Comparison of ENCODE assay signal across 15 cellular contexts in the genomic region with DNA sequence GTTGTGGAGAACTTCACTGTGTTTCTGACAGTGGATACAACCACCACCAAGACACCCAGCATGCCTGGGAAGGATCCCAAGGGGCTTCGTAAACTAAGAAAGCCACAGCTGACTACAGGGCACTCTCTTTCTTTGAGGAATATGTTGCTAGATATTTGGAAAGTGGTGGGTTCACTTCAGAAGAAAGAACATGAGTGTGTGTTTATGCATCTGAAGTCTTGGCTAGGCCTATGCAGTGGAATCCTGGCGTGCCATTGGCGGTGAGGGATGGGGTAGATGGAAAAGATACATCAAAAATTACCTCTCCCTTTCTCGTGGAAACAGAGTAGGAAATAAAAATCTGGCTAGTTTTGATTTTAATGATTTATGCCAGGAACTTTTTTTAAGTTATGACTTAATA.
DNase-seq lines count a peak whose midpoint lies in the region; ATAC-seq and TF ChIP-seq lines count a peak whose summit lies in the region.
"Had no signal": no experiment of that assay in that cellular context is flagged by ENCODE, and none has a peak within 500 bp of the region (broad histone marks: within the 10 kb centered on the region; RNA-seq: fewer than 3 reads in every experiment).

No MANE protein-coding gene starts in this region.

- 23 to 37% (median 29%) methylated on average over 4 of the region's 4 CpGs for WGBS in heart left ventricle, 4 donors
- WGBS in aorta, 2 donors, result 83 to 84% methylated on average over 4 of the region's 4 CpGs

- no peak overlapping the region for H3K27ac Mint-ChIP-seq in T-helper 17 cell
- no peak overlapping the region for H3K27ac Mint-ChIP-seq in activated T-helper 2 cell treated with anti-CD3 and anti-CD28 coated beads, Interferon-gamma antibody, Interleukin-2, Interleukin-4, amounts not matched to agents 10 μg/mL and 5 μg/mL and 100 μg/mL, durations not matched to agents 14 hours and 24 hours and 36 hours
- H3K27ac Mint-ChIP-seq: activated CD4-positive, alpha-beta T cell treated with anti-CD3 and anti-CD28 coated beads, Interleukin-2, amount 10 ng/mL, durations not matched to agents 24 days and 14 days had no signal

- no peak overlapping the region for H3K27ac ChIP-seq in brain microvascular endothelial cell
- H3K27ac ChIP-seq in heart left ventricle, result peak overlapping the region; percentile 73 to 91 (median 84)
- H3K27ac ChIP-seq in aorta (ENCODE audit: low read depth in 1 of 2, low read length in 2 of 2), result no peak overlapping the region

- in situ Hi-C loops in brain microvascular endothelial cell (cut with HindIII; ENCODE audit: low pct_ligation_motif_present, low sequenced_read_pairs), result no loop called here

- H3K27me3 Mint-ChIP-seq in T-helper 17 cell, result peaks cover 55% of the 10 kb centered on the region
- peaks cover 11% of the 10 kb centered on the region for H3K27me3 Mint-ChIP-seq in activated T-helper 2 cell treated with anti-CD3 and anti-CD28 coated beads, Interferon-gamma antibody, Interleukin-2, Interleukin-4, amounts not matched to agents 10 μg/mL and 5 μg/mL and 100 μg/mL, durations not matched to agents 14 hours and 24 hours and 36 hours (ENCODE audit: low read depth)

- no peaks in the 10 kb centered on the region for H3K27me3 ChIP-seq in brain microvascular endothelial cell (replicated peaks)
- no peaks in the 10 kb centered on the region for H3K27me3 ChIP-seq in heart left ventricle
- no peaks in the 10 kb centered on the region for H3K27me3 ChIP-seq in aorta (ENCODE audit: control insufficient read depth in 1 of 2, insufficient read depth in 2 of 2, low read length in 1 of 2)

- CTCF ChIA-PET in AG04449 (lab: Yijun Ruan, JAX), result interaction anchor here (1.4 to 2.3 kb wide), 2 partner anchors 123 to 187 kb away, joined by 3 to 11 read pairs; no protein-coding TSS in a partner anchor

- H3K36me3 ChIP-seq in brain microvascular endothelial cell (replicated peaks), result no peaks in the 10 kb centered on the region
- no peaks in the 10 kb centered on the region for H3K36me3 ChIP-seq in heart left ventricle
- H3K36me3 ChIP-seq in aorta (ENCODE audit: control insufficient read depth in 1 of 2, insufficient read depth in 2 of 2, low read length in 1 of 2), result no peaks in the 10 kb centered on the region
- H3K36me3 ChIP-seq: HAP-1 had no signal

- DNase-seq in AG04449 (ENCODE audit: low read depth, low spot score) (no peak), brain microvascular endothelial cell (no peak), heart left ventricle (no peak), retinal pigment epithelial cell (ENCODE audit: low read depth) (no peak), aorta (no peak), T-helper 17 cell (no peak)
- DNase-seq in stimulated activated naive CD8-positive, alpha-beta T cell treated with anti-CD3 and anti-CD28 coated beads, Interleukin-15, Interleukin-2, amounts not matched to agents 100 U/mL and 50 U/mL, for 24 hours, result no peak
- no peak for DNase-seq in activated T-helper 2 cell treated with anti-CD3 and anti-CD28 coated beads, Interferon-gamma antibody, Interleukin-2, Interleukin-4, amounts not matched to agents 10 μg/mL and 5 μg/mL and 100 μg/mL, durations not matched to agents 14 hours and 24 hours and 36 hours (ENCODE audit: low spot score)
- DNase-seq: activated CD4-positive, alpha-beta T cell treated with anti-CD3 and anti-CD28 coated beads, Interleukin-2, amount 10 ng/mL, durations not matched to agents 24 days and 14 days; activated T-cell treated with anti-CD3 and anti-CD28 coated beads, Interleukin-2, amount 50 U/mL, for 4 hours; Kasumi-1; NCI-H1417; NCI-H446; substantia nigra had no signal

- intact Hi-C loops in heart left ventricle (cut with DNase I), result loop anchor here in 8 of 10 donors (2.0 to 10.0 kb wide), 11 partner anchors 63 to 504 kb away; no protein-coding TSS in a partner anchor
- intact Hi-C loops in aorta (cut with DNase I), result no loop called here
- intact Hi-C loops in activated T-helper 2 cell treated with anti-CD3 and anti-CD28 coated beads, Interferon-gamma antibody, Interleukin-2, Interleukin-4, amounts not matched to agents 10 μg/mL and 5 μg/mL and 100 μg/mL, durations not matched to agents 14 hours and 24 hours and 36 hours (cut with micrococcal nuclease), result no loop called here

- peaks cover 9% of the 10 kb centered on the region for H3K4me1 Mint-ChIP-seq in T-helper 17 cell
- H3K4me1 Mint-ChIP-seq in activated T-helper 2 cell treated with anti-CD3 and anti-CD28 coated beads, Interferon-gamma antibody, Interleukin-2, Interleukin-4, amounts not matched to agents 10 μg/mL and 5 μg/mL and 100 μg/mL, durations not matched to agents 14 hours and 24 hours and 36 hours (ENCODE audit: low read depth), result peaks cover 15% of the 10 kb centered on the region

- H3K9me3 ChIP-seq in heart left ventricle, result no peaks in the 10 kb centered on the region
- peaks cover 1% of the 10 kb centered on the region for H3K9me3 ChIP-seq in aorta (ENCODE audit: control insufficient read depth, low read length)
- no peaks in the 10 kb centered on the region for H3K9me3 ChIP-seq in T-helper 17 cell (ENCODE audit: control insufficient read depth, low read length, poor library complexity, severe bottlenecking)
- H3K9me3 ChIP-seq: HAP-1 had no signal

- H3K4me3 ChIP-seq in AG04449 (ENCODE audit: low read depth, low read length) (peak overlapping the region; percentile 67), brain microvascular endothelial cell (ENCODE audit: low read depth, low read length) (peak overlapping the region; percentile 51), heart left ventricle (peak overlapping the region; percentile 6 to 63 (median 55)), retinal pigment epithelial cell (ENCODE audit: low read length) (peak overlapping the region; percentile 62), aorta (ENCODE audit: low read length in 2 of 2) (no peak overlapping the region)
- H3K4me3 ChIP-seq: HAP-1 had no signal

- no peak for TF ChIP-seq POLR2A in heart left ventricle (IDR thresholded peaks at IDR 0.05)

- ATAC-seq in heart left ventricle, result no peak
- ATAC-seq in stimulated activated naive CD8-positive, alpha-beta T cell treated with anti-CD3 and anti-CD28 coated beads, Interleukin-15, Interleukin-2, amounts not matched to agents 100 U/mL and 50 U/mL, for 24 hours, result no peak
- no peak for ATAC-seq in aorta (ENCODE audit: low FRiP score)
- ATAC-seq in T-helper 17 cell, result no peak
- ATAC-seq: activated T-cell treated with anti-CD3 and anti-CD28 coated beads, Interleukin-2, amount 50 U/mL, for 4 hours had no signal

- H3K4me1 ChIP-seq in heart left ventricle (peaks cover 0 to 86% (median 39%) of the 10 kb centered on the region in 12 donors), aorta (ENCODE audit: control insufficient read depth in 1 of 2, insufficient read depth in 2 of 2, low read length in 2 of 2) (no peaks in the 10 kb centered on the region)
- H3K4me1 ChIP-seq: HAP-1 had no signal

- H3K4me3 Mint-ChIP-seq in T-helper 17 cell, result no peak overlapping the region
- H3K4me3 Mint-ChIP-seq in activated T-helper 2 cell treated with anti-CD3 and anti-CD28 coated beads, Interferon-gamma antibody, Interleukin-2, Interleukin-4, amounts not matched to agents 10 μg/mL and 5 μg/mL and 100 μg/mL, durations not matched to agents 14 hours and 24 hours and 36 hours (ENCODE audit: low read depth), result no peak overlapping the region
- H3K4me3 Mint-ChIP-seq: activated CD4-positive, alpha-beta T cell treated with anti-CD3 and anti-CD28 coated beads, Interleukin-2, amount 10 ng/mL, durations not matched to agents 24 days and 14 days; activated T-cell treated with anti-CD3 and anti-CD28 coated beads, Interleukin-2, amount 50 U/mL, for 4 hours had no signal

- H3K36me3 Mint-ChIP-seq in T-helper 17 cell (ENCODE audit: low read depth), result no peaks in the 10 kb centered on the region
- H3K36me3 Mint-ChIP-seq in activated T-helper 2 cell treated with anti-CD3 and anti-CD28 coated beads, Interferon-gamma antibody, Interleukin-2, Interleukin-4, amounts not matched to agents 10 μg/mL and 5 μg/mL and 100 μg/mL, durations not matched to agents 14 hours and 24 hours and 36 hours (ENCODE audit: low read depth), result peaks cover 12% of the 10 kb centered on the region

- POLR2A ChIA-PET in AG04449 (lab: Yijun Ruan, JAX), result no interaction called here

- TF ChIP-seq CTCF in AG04449 (IDR thresholded peaks at IDR 0.05; ENCODE audit: insufficient read depth, low read length, missing control alignments), result no peak
- TF ChIP-seq CTCF in brain microvascular endothelial cell (IDR thresholded peaks at IDR 0.05; ENCODE audit: low read depth, low read length, missing control alignments), result no peak
- TF ChIP-seq CTCF in heart left ventricle (IDR thresholded peaks at IDR 0.05), result no peak
- no peak for TF ChIP-seq CTCF in retinal pigment epithelial cell (conservative IDR thresholded peaks at IDR 0.05; ENCODE audit: low read depth, low read length)

- H3K9me3 Mint-ChIP-seq in activated T-helper 2 cell treated with anti-CD3 and anti-CD28 coated beads, Interferon-gamma antibody, Interleukin-2, Interleukin-4, amounts not matched to agents 10 μg/mL and 5 μg/mL and 100 μg/mL, durations not matched to agents 14 hours and 24 hours and 36 hours, result no peaks in the 10 kb centered on the region
- H3K9me3 Mint-ChIP-seq: activated CD4-positive, alpha-beta T cell treated with anti-CD3 and anti-CD28 coated beads, Interleukin-2, amount 10 ng/mL, durations not matched to agents 24 days and 14 days; activated T-cell treated with anti-CD3 and anti-CD28 coated beads, Interleukin-2, amount 50 U/mL, for 4 hours had no signal

Comparison
In these comparisons a context has a peak if more than half of its experiments do, and no peak if none do; other contexts are left out.
1. H3K4me3 ChIP-seq: peak in AG04449 (single experiment), brain microvascular endothelial cell (single experiment), heart left ventricle (12 of 12) and retinal pigment epithelial cell (single experiment); none in aorta (0 of 2).
2. H3K27ac ChIP-seq: peak in heart left ventricle (12 of 12); none in brain microvascular endothelial cell (single experiment) and aorta (0 of 2).
3. intact Hi-C loops: an anchor here in heart left ventricle (2.0 to 10.0 kb wide); none called in aorta and activated T-helper 2 cell treated with anti-CD3 and anti-CD28 coated beads, Interferon-gamma antibody, Interleukin-2, Interleukin-4, amounts not matched to agents 10 μg/mL and 5 μg/mL and 100 μg/mL, durations not matched to agents 14 hours and 24 hours and 36 hours.